In genomic region chr6:111653434-111653833, GRCh38 we compare ENCODE assay signal across 17 cellular contexts.
"Had no signal": no experiment of that assay in that cellular context is flagged by ENCODE, and none has a peak within 500 bp of the region (broad histone marks: within the 10 kb centered on the region; RNA-seq: fewer than 3 reads in every experiment).

No MANE protein-coding gene starts in this region.

- H3K27ac Mint-ChIP-seq: activated naive CD8-positive, alpha-beta T cell treated with anti-CD3 and anti-CD28 coated beads, Interleukin-2, amount 10 ng/mL, durations not matched to agents 7 days and 5 days; naive B cell had no signal

- DNase-seq: activated CD4-positive, alpha-beta T cell treated with anti-CD3 and anti-CD28 coated beads, Interleukin-2, amount 50 U/mL, for 4 hours; activated CD4-positive, CD25-positive, alpha-beta regulatory T cell treated with anti-CD3 and anti-CD28 coated beads, Interleukin-2, amount 50 U/mL, for 72 hours; activated gamma-delta T cell; activated naive CD8-positive, alpha-beta T cell treated with anti-CD3 and anti-CD28 coated beads, Interleukin-2, amount 10 ng/mL, durations not matched to agents 7 days and 5 days; activated T-cell treated with anti-CD3 and anti-CD28 coated beads, Interleukin-2, amount 50 U/mL, for 4 hours; anterior cingulate cortex; esophagus squamous epithelium; foreskin fibroblast; left cardiac atrium; naive B cell; posterior cingulate gyrus; right cardiac atrium; thyroid gland had no signal

- H3K4me3 Mint-ChIP-seq: activated naive CD8-positive, alpha-beta T cell treated with anti-CD3 and anti-CD28 coated beads, Interleukin-2, amount 10 ng/mL, durations not matched to agents 7 days and 5 days; activated T-cell treated with anti-CD3 and anti-CD28 coated beads, Interleukin-2, amount 50 U/mL, for 4 hours; naive B cell had no signal

- H3K4me1 Mint-ChIP-seq: activated naive CD8-positive, alpha-beta T cell treated with anti-CD3 and anti-CD28 coated beads, Interleukin-2, amount 10 ng/mL, durations not matched to agents 7 days and 5 days; naive B cell had no signal

- H3K36me3 Mint-ChIP-seq: naive B cell had no signal

- H3K27me3 Mint-ChIP-seq: activated naive CD8-positive, alpha-beta T cell treated with anti-CD3 and anti-CD28 coated beads, Interleukin-2, amount 10 ng/mL, durations not matched to agents 7 days and 5 days; naive B cell had no signal

- ATAC-seq: activated T-cell treated with anti-CD3 and anti-CD28 coated beads, Interleukin-2, amount 50 U/mL, for 4 hours; left cardiac atrium; right cardiac atrium had no signal

- H3K4me3 ChIP-seq: breast epithelium, esophagus squamous epithelium, lung, smooth muscle cell, thyroid gland had no signal

- H3K9me3 Mint-ChIP-seq: activated naive CD8-positive, alpha-beta T cell treated with anti-CD3 and anti-CD28 coated beads, Interleukin-2, amount 10 ng/mL, durations not matched to agents 7 days and 5 days; activated T-cell treated with anti-CD3 and anti-CD28 coated beads, Interleukin-2, amount 50 U/mL, for 4 hours; naive B cell had no signal

- H3K4me1 ChIP-seq: breast epithelium had no signal

- H3K9me3 ChIP-seq: breast epithelium, esophagus squamous epithelium, neutrophil, thyroid gland had no signal

- H3K4me2 ChIP-seq: smooth muscle cell had no signal

- H3K27me3 ChIP-seq: breast epithelium, esophagus squamous epithelium, neutrophil, thyroid gland had no signal

- H3K27ac ChIP-seq: breast epithelium, esophagus squamous epithelium, neutrophil, thyroid gland had no signal

- H3K36me3 ChIP-seq: breast epithelium, esophagus squamous epithelium, neutrophil, thyroid gland had no signal
